Comparison of ENCODE assay signal across 8 cellular contexts in genomic region chr10:120182431-120182830, GRCh38.
"Had no signal": no experiment of that assay in that cellular context is flagged by ENCODE, and none has a peak within 500 bp of the region (broad histone marks: within the 10 kb centered on the region; RNA-seq: fewer than 3 reads in every experiment).

No MANE protein-coding gene starts in this region.

- H3K4me3 Mint-ChIP-seq: H9 had no signal

- H3K9me3 Mint-ChIP-seq: H9 had no signal

- ATAC-seq: K562 had no signal

- H3K27ac ChIP-seq: GM23248 had no signal

- DNase-seq: GM23248, GOT3, H9, HCEC 1CT, IMR-90, KG1 had no signal

- H3K4me3 ChIP-seq: GM23248, K562 had no signal

- FAIRE-seq: HTR-8/SVneo, K562 had no signal
